8 cellular contexts compared by ENCODE assay signal in genomic region chr4:184826315-184827266, GRCh38. TPM values are rescaled to one million over a fixed set of nuclear protein-coding genes. Genes with fewer than 3 reads are reported as not detected.
A peak's percentile ranks its signal among the peaks of the same experiment; 100 is the strongest.
DNase-seq lines count a peak whose midpoint lies in the region; ATAC-seq and TF ChIP-seq lines count a peak whose summit lies in the region.

No MANE protein-coding gene starts in this region.

- peaks cover 4% of the 10 kb centered on the region for H3K27me3 ChIP-seq in AG04450 (ENCODE audit: control insufficient read depth, insufficient read depth, low read length)
- no peaks in the 10 kb centered on the region for H3K27me3 ChIP-seq in layer of hippocampus (ENCODE audit: control insufficient read depth, insufficient read depth, low read length)

- no peak for DNase-seq in AG04450 (ENCODE audit: low read depth, low spot score)
- DNase-seq in astrocyte of the cerebellum (ENCODE audit: low read depth) = no peak
- peak; percentile 54 to 58 for DNase-seq in stimulated activated CD4-positive, alpha-beta T cell treated with anti-CD3 and anti-CD28 coated beads, Interleukin-4, amount 100 ng/mL, for 4 hours
- DNase-seq in iPS-NIHi7 (ENCODE audit: extremely low spot score) = no peak

- in situ Hi-C loops in astrocyte of the cerebellum (cut with HindIII; ENCODE audit: low sequenced_read_pairs) = no loop called here

- no peaks in the 10 kb centered on the region for H3K9me3 ChIP-seq in AG04450 (ENCODE audit: control insufficient read depth, insufficient read depth, low read length)

- POLR2A ChIA-PET in AG04450 (lab: Yijun Ruan, JAX) = interaction anchor here (0.8 to 1.8 kb wide), 2 partner anchors 19 to 92 kb away, joined by 3 to 4 read pairs; partner anchors contain the start of gene CENPU

- ATAC-seq in GM18861 (IDR thresholded peaks at IDR 0.05; ENCODE audit: unreplicated experiment) = peak; percentile 32
- peak; percentile 47 for ATAC-seq in HG03095 (IDR thresholded peaks at IDR 0.05; ENCODE audit: unreplicated experiment)
- peak; percentile 57 for ATAC-seq in SK-N-SH treated with all-trans-retinoic acid at 6 μM for 48 hours

- no peak for TF ChIP-seq CTCF in AG04450 (IDR thresholded peaks at IDR 0.05; ENCODE audit: low read depth, low read length)
- TF ChIP-seq CTCF in astrocyte of the cerebellum (IDR thresholded peaks at IDR 0.05; ENCODE audit: low read depth, low read length, missing control alignments) = no peak

- H3K27ac ChIP-seq in AG04450 (ENCODE audit: low read depth, low read length) = no peak overlapping the region
- peak overlapping the region; percentile 85 for H3K27ac ChIP-seq in layer of hippocampus (ENCODE audit: low read depth, low read length)

- H3K4me3 ChIP-seq in AG04450 (ENCODE audit: low read depth, low read length) = peak overlapping the region; percentile 63
- H3K4me3 ChIP-seq in astrocyte of the cerebellum (ENCODE audit: low read depth, low read length) = peak overlapping the region; percentile 55

- CTCF ChIA-PET in AG04450 (lab: Charles Lee) = interaction anchor here (0.7 to 1.2 kb wide), 2 partner anchors 19 to 81 kb away, joined by 3 read pairs; no protein-coding TSS in a partner anchor

TF ChIP-seq in SK-N-SH treated with all-trans-retinoic acid at 6 μM for 48 hours, 23 proteins besides CTCF, POLR2A, EP300 and RAD21:
- TF ChIP-seq ESRRG (CRISPR knock-in tag; IDR thresholded peaks at IDR 0.05) = no peak
- TF ChIP-seq ISL1 (CRISPR knock-in tag; IDR thresholded peaks at IDR 0.05) = no peak
- no peak for TF ChIP-seq ZNF565 (CRISPR knock-in tag; conservative IDR thresholded peaks at IDR 0.05; ENCODE audit: low read depth)
- TF ChIP-seq GLIS3 (CRISPR knock-in tag; IDR thresholded peaks at IDR 0.05) = no peak
- no peak for TF ChIP-seq ZFP30 (CRISPR knock-in tag; IDR thresholded peaks at IDR 0.05)
- no peak for TF ChIP-seq OSR1 (CRISPR knock-in tag; IDR thresholded peaks at IDR 0.05)
- no peak for TF ChIP-seq ZNF70 (CRISPR knock-in tag; IDR thresholded peaks at IDR 0.05)
- no peak for TF ChIP-seq ZNF8 (CRISPR knock-in tag; IDR thresholded peaks at IDR 0.05)
- no peak for TF ChIP-seq CSDC2 (CRISPR knock-in tag; IDR thresholded peaks at IDR 0.05)
- no peak for TF ChIP-seq TCF4 (CRISPR knock-in tag; IDR thresholded peaks at IDR 0.05; ENCODE audit: borderline replicate concordance)

RNA-seq across cellular contexts. Expression of gene ACSL1, which starts 0.8 kb away (rescaled TPM):
- 20.3 and 23.9 TPM in 2 replicates for polyA plus RNA-seq in AG04450 (2011; rRNA removed)
- 27.7 and 28.5 TPM in 2 replicates for polyA minus RNA-seq in AG04450 (2011; rRNA and poly(A)+ RNA removed)

Comparison
In these comparisons a context has a peak if more than half of its experiments do, and no peak if none do; other contexts are left out.
1. DNase-seq: peak in stimulated activated CD4-positive, alpha-beta T cell treated with anti-CD3 and anti-CD28 coated beads, Interleukin-4, amount 100 ng/mL, for 4 hours (2 of 2); none in AG04450 (single experiment), astrocyte of the cerebellum (single experiment) and iPS-NIHi7 (single experiment).
2. Peak in every context shown above with its lines, with median percentiles within 50 percentile points of each other: ATAC-seq.